ENCODE assay signal across 15 cellular contexts in the genomic region with DNA sequence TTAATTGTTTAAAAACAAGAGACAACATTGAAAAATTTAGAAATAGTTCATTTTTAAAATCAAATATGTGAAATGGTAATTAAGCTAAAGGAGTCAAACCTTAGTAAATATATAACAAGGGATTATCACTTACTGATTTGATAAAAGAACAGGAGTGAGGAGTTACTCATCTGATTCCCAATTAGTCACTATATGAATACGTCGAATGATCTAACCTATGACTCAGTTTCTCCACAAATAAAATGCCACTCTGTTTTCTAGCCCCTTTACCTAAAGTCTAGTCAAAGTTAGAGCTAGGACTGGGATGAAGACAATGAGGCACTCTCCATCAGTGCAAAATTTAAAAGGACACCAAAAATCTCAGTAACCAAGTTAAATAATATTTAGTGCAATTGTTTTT.
DNase-seq lines count a peak whose midpoint lies in the region; TF ChIP-seq lines count a peak whose summit lies in the region.
"Had no signal": no experiment of that assay in that cellular context is flagged by ENCODE, and none has a peak within 500 bp of the region (broad histone marks: within the 10 kb centered on the region; RNA-seq: fewer than 3 reads in every experiment).

No MANE protein-coding gene starts in this region.

- TF ChIP-seq CTCF in LNCaP clone FGC (IDR thresholded peaks at IDR 0.05; ENCODE audit: control insufficient read depth, extremely low read depth, insufficient read depth) (no peak), VCaP (conservative IDR thresholded peaks at IDR 0.05) (no peak), prostate gland (IDR thresholded peaks at IDR 0.05) (no peak), OCI-LY7 (conservative IDR thresholded peaks at IDR 0.05; ENCODE audit: low read length) (no peak), osteocyte (IDR thresholded peaks at IDR 0.05) (no peak)

- H3K27me3 Mint-ChIP-seq in osteocyte (ENCODE audit: unreplicated experiment): peaks cover 3% of the 10 kb centered on the region
- H3K27me3 Mint-ChIP-seq in activated T-cell treated with anti-CD3 and anti-CD28 coated beads, Interleukin-2, amount 50 U/mL, for 24 hours: no peaks in the 10 kb centered on the region

- H3K9me2 ChIP-seq in OCI-LY7 (ENCODE audit: insufficient read depth, low read length): no peaks in the 10 kb centered on the region

- H3K4me3 ChIP-seq in LNCaP clone FGC (ENCODE audit: low read depth, low read length) (peak overlapping the region; percentile 21; the same call in 1 of the 2 replicates), prostate gland (no peak overlapping the region), OCI-LY7 (ENCODE audit: low read depth, low read length, poor library complexity, severe bottlenecking) (no peak overlapping the region)
- H3K4me3 ChIP-seq: BLaER1, GM12878 had no signal

- H3K9me3 ChIP-seq in prostate gland: no peaks in the 10 kb centered on the region
- no peaks in the 10 kb centered on the region for H3K9me3 ChIP-seq in OCI-LY7 (ENCODE audit: low read length)

- H3K4me1 Mint-ChIP-seq in osteocyte (ENCODE audit: unreplicated experiment): no peaks in the 10 kb centered on the region
- H3K4me1 Mint-ChIP-seq in activated T-cell treated with anti-CD3 and anti-CD28 coated beads, Interleukin-2, amount 50 U/mL, for 24 hours (ENCODE audit: low read depth): no peaks in the 10 kb centered on the region
- H3K4me1 Mint-ChIP-seq: H9 had no signal

- CTCF ChIA-PET in OCI-LY7 (lab: Charles Lee; ENCODE audit: unreplicated experiment): no interaction called here

- H3K36me3 ChIP-seq in prostate gland (no peaks in the 10 kb centered on the region), OCI-LY7 (ENCODE audit: insufficient read depth, low read length) (no peaks in the 10 kb centered on the region)
- H3K36me3 ChIP-seq: BLaER1 had no signal

- no peak overlapping the region for H3K4me3 Mint-ChIP-seq in osteocyte (ENCODE audit: unreplicated experiment)
- no peak overlapping the region for H3K4me3 Mint-ChIP-seq in activated T-cell treated with anti-CD3 and anti-CD28 coated beads, Interleukin-2, amount 50 U/mL, for 24 hours
- H3K4me3 Mint-ChIP-seq: H9 had no signal

- H3K9me3 Mint-ChIP-seq in osteocyte (ENCODE audit: unreplicated experiment): peaks cover 4% of the 10 kb centered on the region
- H3K9me3 Mint-ChIP-seq in activated T-cell treated with anti-CD3 and anti-CD28 coated beads, Interleukin-2, amount 50 U/mL, for 24 hours: peaks cover 5% of the 10 kb centered on the region

- POLR2A ChIA-PET in OCI-LY7 (lab: Charles Lee): interaction anchor here (0.9 to 1.3 kb wide), 2 partner anchors 8 to 18 kb away, joined by 3 read pairs; no protein-coding TSS in a partner anchor

- no peaks in the 10 kb centered on the region for H3K4me1 ChIP-seq in prostate gland (replicated peaks)
- no peaks in the 10 kb centered on the region for H3K4me1 ChIP-seq in OCI-LY7 (ENCODE audit: insufficient read depth, low read length, poor library complexity, severe bottlenecking)
- H3K4me1 ChIP-seq: BLaER1 had no signal

- H3K36me3 Mint-ChIP-seq in osteocyte (ENCODE audit: unreplicated experiment): no peaks in the 10 kb centered on the region
- no peaks in the 10 kb centered on the region for H3K36me3 Mint-ChIP-seq in activated T-cell treated with anti-CD3 and anti-CD28 coated beads, Interleukin-2, amount 50 U/mL, for 24 hours (ENCODE audit: low read depth)

- no peak overlapping the region for H2AFZ ChIP-seq in OCI-LY7 (ENCODE audit: low read length)

- no peak overlapping the region for H3K27ac Mint-ChIP-seq in osteocyte (ENCODE audit: unreplicated experiment)
- H3K27ac Mint-ChIP-seq in activated T-cell treated with anti-CD3 and anti-CD28 coated beads, Interleukin-2, amount 50 U/mL, for 24 hours: no peak overlapping the region
- H3K27ac Mint-ChIP-seq: H9 had no signal

- no peak for TF ChIP-seq POLR2A in prostate gland (IDR thresholded peaks at IDR 0.05)

- H3K4me2 ChIP-seq in OCI-LY7 (ENCODE audit: low read length): no peak overlapping the region
- H3K4me2 ChIP-seq: BLaER1 had no signal

- H3K27ac ChIP-seq in VCaP (peak overlapping the region; percentile 54), epithelial cell of prostate (peak overlapping the region; percentile 29), prostate gland (peak overlapping the region; percentile 74 to 82), OCI-LY7 (ENCODE audit: low read depth, low read length, poor library complexity, severe bottlenecking) (no peak overlapping the region)
- H3K27ac ChIP-seq: BLaER1 had no signal

- no TSS peak for BruUV-seq in OCI-LY7 (replicated peaks; lab: Mats Ljungman, UMichigan)

- H4K20me1 ChIP-seq in OCI-LY7 (ENCODE audit: insufficient read depth, low read length): no peaks in the 10 kb centered on the region
- H4K20me1 ChIP-seq: BLaER1 had no signal

- no peaks in the 10 kb centered on the region for H3K79me2 ChIP-seq in OCI-LY7 (ENCODE audit: insufficient read depth, low read depth, low read length)

- DNase-seq in LNCaP clone FGC (ENCODE audit: low read depth) (no peak), epithelial cell of prostate (ENCODE audit: low read depth, low spot score) (no peak), prostate gland (ENCODE audit: low spot score) (no peak), NCI-H1105 treated with DMSO at 0.1 percent for 48 hours (lab: John Stamatoyannopoulos, UW) (no peak), OCI-LY7 (ENCODE audit: low spot score) (no peak), osteocyte (ENCODE audit: extremely low spot score, unreplicated experiment) (no peak)
- DNase-seq in activated T-cell treated with anti-CD3 and anti-CD28 coated beads, Interleukin-2, amount 50 U/mL, for 24 hours: no peak
- DNase-seq: AML-193, Calu3, DMS79, GOT3, H9 had no signal

- no peaks in the 10 kb centered on the region for H3K27me3 ChIP-seq in prostate gland (replicated peaks; ENCODE audit: insufficient read depth)
- H3K27me3 ChIP-seq: BLaER1 had no signal

- intact Hi-C loops in prostate gland (cut with DNase I) (no loop called here), OCI-LY7 (cut with micrococcal nuclease; ENCODE audit: unreplicated experiment) (no loop called here)

- 82% methylated on average over 2 of the region's 2 CpGs for WGBS in prostate gland
